ENCODE assay signal across 8 cellular contexts in genomic region chr7:44846816-44847508, GRCh38. TPM values are rescaled to one million over a fixed set of nuclear protein-coding genes. Genes with fewer than 3 reads are reported as not detected.
DNase-seq lines count a peak whose midpoint lies in the region; ATAC-seq and TF ChIP-seq lines count a peak whose summit lies in the region.

No MANE protein-coding gene starts in this region.

- H3K9me3 ChIP-seq in GM23248 (ENCODE audit: low read depth) (no peaks in the 10 kb centered on the region), esophagus (ENCODE audit: control insufficient read depth in 2 of 2, insufficient read depth in 1 of 2, low read depth in 1 of 2, low read length in 1 of 2) (no peaks in the 10 kb centered on the region)

- H2AFZ ChIP-seq in GM23248 = peak overlapping the region; percentile 88

- ATAC-seq in GM18867 (IDR thresholded peaks at IDR 0.05; ENCODE audit: unreplicated experiment) = no peak
- no peak for ATAC-seq in GM19351 (IDR thresholded peaks at IDR 0.05; ENCODE audit: unreplicated experiment)

- no peaks in the 10 kb centered on the region for H4K20me1 ChIP-seq in GM23248 (ENCODE audit: insufficient read depth)

- TF ChIP-seq CTCF in retinal pigment epithelial cell (conservative IDR thresholded peaks at IDR 0.05; ENCODE audit: low read depth, low read length) = no peak

- peaks cover 34% of the 10 kb centered on the region for H3F3A ChIP-seq in GM23248 (ENCODE audit: insufficient read depth)

- peak overlapping the region; percentile 97 for H3K4me3 ChIP-seq in GM23248
- H3K4me3 ChIP-seq in esophagus (ENCODE audit: low read depth in 1 of 2, low read length in 2 of 2) = peak overlapping the region; percentile 79 to 88
- H3K4me3 ChIP-seq in retinal pigment epithelial cell (ENCODE audit: low read length) = peak overlapping the region; percentile 94

- H3K4me2 ChIP-seq in GM23248 (ENCODE audit: unreplicated experiment) = peak overlapping the region; percentile 86

- H3K4me1 ChIP-seq in GM23248 (ENCODE audit: insufficient read depth) (peaks cover 11% of the 10 kb centered on the region), esophagus (ENCODE audit: control insufficient read depth in 2 of 2, insufficient read depth in 2 of 2, low read length in 1 of 2) (no peaks in the 10 kb centered on the region)

- H3K27me3 ChIP-seq in GM23248 (replicated peaks; ENCODE audit: insufficient read depth) (no peaks in the 10 kb centered on the region), esophagus (ENCODE audit: control insufficient read depth in 1 of 2, insufficient read depth in 2 of 2, low read length in 2 of 2) (no peaks in the 10 kb centered on the region)

- H3K27ac ChIP-seq in GM23248 = peak overlapping the region; percentile 77
- H3K27ac ChIP-seq in esophagus (ENCODE audit: low read depth in 2 of 2, low read length in 1 of 2) = peak overlapping the region; percentile 98 to 99

- H3K79me2 ChIP-seq in GM23248 (ENCODE audit: insufficient read depth) = peaks cover 54% of the 10 kb centered on the region

- WGBS in GM23248 (ENCODE audit: low coverage in 1 of 2, low lambda C conversion rate in 2 of 2, missing lambda C conversion rate in 2 of 2), 2 experiments = 1 to 2% methylated on average over 12 of the region's 12 CpGs
- 0% methylated on average over 12 of the region's 12 CpGs for WGBS in esophagus, 2 donors

- peak overlapping the region; percentile 89 for H3K9ac ChIP-seq in GM23248

- no peaks in the 10 kb centered on the region for H3K9me2 ChIP-seq in GM23248 (ENCODE audit: insufficient read depth)

- DNase-seq in GM23248 = no peak
- DNase-seq in RKO (ENCODE audit: low spot score) = peak; percentile 22
- no peak for DNase-seq in retinal pigment epithelial cell (ENCODE audit: low read depth)
- no peak for DNase-seq in hepatic stellate cell (ENCODE audit: low spot score)
- DNase-seq in glomerular visceral epithelial cell (ENCODE audit: extremely low spot score) = no peak

- H3K36me3 ChIP-seq in GM23248 (ENCODE audit: low read depth) (no peaks in the 10 kb centered on the region), esophagus (ENCODE audit: control insufficient read depth in 2 of 2, insufficient read depth in 2 of 2, low read length in 1 of 2) (no peaks in the 10 kb centered on the region)

- in situ Hi-C loops in GM23248 (cut with MboI) = loop anchor here (10.0 kb wide), 1 partner anchor 252 kb away; no protein-coding TSS in a partner anchor

RNA-seq across cellular contexts. Expression of gene H2AZ2, which starts 0.9 kb away (rescaled TPM):
- 138 and 179 TPM in 2 replicates for total RNA-seq in GM23248 (2014; rRNA removed; shearing (Covaris generic))
- polyA plus RNA-seq in GM23248 (2016; fragmentation: Nextera tagmentation; extraction: Ambion mirVana) (165 and 166 TPM in 2 replicates), esophagus (10 to 100 TPM; 70.0 to 93.6 TPM)

RNA-seq across cellular contexts. Expression of gene PURB, which starts 38.4 kb away (rescaled TPM):
- total RNA-seq in GM23248 (2014; rRNA removed; shearing (Covaris generic)) = 17.0 and 17.3 TPM in 2 replicates
- 1.4 and 1.6 TPM in 2 replicates for polyA plus RNA-seq in GM23248 (2016; fragmentation: Nextera tagmentation; extraction: Ambion mirVana)
- polyA plus RNA-seq in esophagus = 1 to 10 TPM; 6.7 to 7.3 TPM

RNA-seq across cellular contexts. Expression of gene PPIA, which starts 50.5 kb away (rescaled TPM):
- total RNA-seq in GM23248 (2014; rRNA removed; shearing (Covaris generic)) = 2,655 and 2,752 TPM in 2 replicates
- 3,114 and 3,141 TPM in 2 replicates for polyA plus RNA-seq in GM23248 (2016; fragmentation: Nextera tagmentation; extraction: Ambion mirVana)
- polyA plus RNA-seq in esophagus = 1,000 to 10,000 TPM; 4,205 to 4,319 TPM
